ENCODE assay signal across 1 cellular context in the genomic region with DNA sequence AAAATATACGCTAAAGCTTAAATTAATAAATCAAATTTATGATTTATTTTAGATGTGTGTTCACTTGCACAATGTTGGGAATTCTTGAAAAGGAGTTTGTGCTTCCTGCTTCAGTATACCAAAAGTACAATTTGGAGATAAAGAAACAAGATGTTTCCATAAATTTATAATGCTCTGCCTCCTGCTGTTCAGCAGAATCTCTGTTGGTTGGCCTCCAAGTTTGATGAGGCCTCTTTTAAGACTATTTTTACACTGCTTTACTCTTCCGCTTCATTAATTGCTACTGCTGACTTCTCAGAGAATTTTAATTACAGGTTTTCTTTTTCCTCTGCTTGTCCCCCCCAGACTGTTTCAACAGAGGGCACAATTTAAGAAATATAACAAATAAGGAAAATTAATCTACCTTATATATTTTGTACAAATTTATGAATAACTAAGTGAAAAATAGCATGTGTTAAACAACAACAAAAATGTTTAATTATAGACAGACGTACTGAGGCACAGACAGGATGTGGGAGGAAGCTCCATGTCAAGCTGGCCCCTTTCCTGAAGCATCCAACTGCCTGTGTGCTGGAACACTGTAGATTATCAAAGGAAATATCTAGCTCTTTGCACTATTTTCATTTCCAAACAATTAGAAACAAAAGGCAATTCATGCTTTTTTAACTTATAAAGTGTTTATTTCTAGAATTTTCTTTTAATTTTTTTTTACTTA.
TF ChIP-seq lines count a peak whose summit lies in the region.

No MANE protein-coding gene starts in this region.

TF ChIP-seq in IMR-90, 13 proteins besides CTCF, POLR2A, EP300 and RAD21:
- TF ChIP-seq BHLHE40 (IDR thresholded peaks at IDR 0.05; ENCODE audit: low read depth, low read length): no peak
- no peak for TF ChIP-seq MAFK (IDR thresholded peaks at IDR 0.05; ENCODE audit: low read depth, low read length)
- TF ChIP-seq, protein P1, sequence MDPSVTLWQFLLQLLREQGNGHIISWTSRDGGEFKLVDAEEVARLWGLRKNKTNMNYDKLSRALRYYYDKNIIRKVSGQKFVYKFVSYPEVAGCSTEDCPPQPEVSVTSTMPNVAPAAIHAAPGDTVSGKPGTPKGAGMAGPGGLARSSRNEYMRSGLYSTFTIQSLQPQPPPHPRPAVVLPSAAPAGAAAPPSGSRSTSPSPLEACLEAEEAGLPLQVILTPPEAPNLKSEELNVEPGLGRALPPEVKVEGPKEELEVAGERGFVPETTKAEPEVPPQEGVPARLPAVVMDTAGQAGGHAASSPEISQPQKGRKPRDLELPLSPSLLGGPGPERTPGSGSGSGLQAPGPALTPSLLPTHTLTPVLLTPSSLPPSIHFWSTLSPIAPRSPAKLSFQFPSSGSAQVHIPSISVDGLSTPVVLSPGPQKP (IDR thresholded peaks at IDR 0.05; ENCODE audit: borderline replicate concordance, low read depth, low read length): no peak
- TF ChIP-seq, protein P2, sequence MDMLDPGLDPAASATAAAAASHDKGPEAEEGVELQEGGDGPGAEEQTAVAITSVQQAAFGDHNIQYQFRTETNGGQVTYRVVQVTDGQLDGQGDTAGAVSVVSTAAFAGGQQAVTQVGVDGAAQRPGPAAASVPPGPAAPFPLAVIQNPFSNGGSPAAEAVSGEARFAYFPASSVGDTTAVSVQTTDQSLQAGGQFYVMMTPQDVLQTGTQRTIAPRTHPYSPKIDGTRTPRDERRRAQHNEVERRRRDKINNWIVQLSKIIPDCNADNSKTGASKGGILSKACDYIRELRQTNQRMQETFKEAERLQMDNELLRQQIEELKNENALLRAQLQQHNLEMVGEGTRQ (IDR thresholded peaks at IDR 0.05; ENCODE audit: low read depth, low read length): no peak
- TF ChIP-seq MAZ (IDR thresholded peaks at IDR 0.05; ENCODE audit: borderline replicate concordance, low read depth, low read length): no peak
- no peak for TF ChIP-seq NFE2L2 (IDR thresholded peaks at IDR 0.05; ENCODE audit: low read depth, low read length)
- TF ChIP-seq RFX5 (IDR thresholded peaks at IDR 0.05; ENCODE audit: low read depth, low read length): no peak
- no peak for TF ChIP-seq SMC3 (IDR thresholded peaks at IDR 0.05; ENCODE audit: low read depth, low read length)
- no peak for TF ChIP-seq CEBPB (IDR thresholded peaks at IDR 0.05; ENCODE audit: low read depth, low read length)
- no peak for TF ChIP-seq MXI1 (IDR thresholded peaks at IDR 0.05; ENCODE audit: borderline replicate concordance, low read depth, low read length)
- no peak for TF ChIP-seq CHD1 (IDR thresholded peaks at IDR 0.05; ENCODE audit: low read depth, low read length)
- no peak for TF ChIP-seq FOS (IDR thresholded peaks at IDR 0.05; ENCODE audit: low read depth, low read length)
- no peak for TF ChIP-seq RCOR1 (IDR thresholded peaks at IDR 0.05; ENCODE audit: insufficient replicate concordance, low read length)
TF ChIP-seq in IMR-90: peak in this region for 0.
